18 cellular contexts compared by ENCODE assay signal in the genomic region with DNA sequence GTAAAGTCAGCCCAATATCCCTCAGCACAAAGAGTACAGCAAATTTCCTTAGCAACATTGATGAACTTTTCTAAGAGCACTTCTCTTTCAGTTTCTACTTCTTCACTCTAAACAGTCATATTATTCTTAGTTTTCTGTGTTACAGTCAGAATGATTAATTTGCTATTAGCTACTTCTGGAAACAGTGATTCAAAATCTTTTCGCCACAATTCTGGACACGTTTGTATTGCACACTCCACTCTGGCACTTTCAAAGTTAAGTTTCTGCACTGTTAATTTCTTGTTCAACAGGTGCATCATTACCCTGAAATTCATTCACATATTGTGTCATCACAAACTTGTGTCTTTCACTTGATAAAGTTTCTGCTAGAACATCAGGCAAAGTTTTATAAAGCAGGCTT. TPM values are rescaled to one million over a fixed set of nuclear protein-coding genes. Genes with fewer than 3 reads are reported as not detected.
DNase-seq lines count a peak whose midpoint lies in the region; ATAC-seq, FAIRE-seq and TF ChIP-seq lines count a peak whose summit lies in the region.
"Had no signal": no experiment of that assay in that cellular context is flagged by ENCODE, and none has a peak within 500 bp of the region (broad histone marks: within the 10 kb centered on the region; RNA-seq: fewer than 3 reads in every experiment).

No MANE protein-coding gene starts in this region.

- H3K4me1 Mint-ChIP-seq in activated T-cell treated with anti-CD3 and anti-CD28 coated beads, Interleukin-2, amount 50 U/mL, for 4 hours (ENCODE audit: low read depth) = no peaks in the 10 kb centered on the region
- H3K4me1 Mint-ChIP-seq in stimulated activated naive B cell treated with anti-CD40 and anti-IgM and Interleukin-4, amounts not matched to agents 10 μg/mL and 1 μg/mL and 100 μg/mL, for 72 hours = peaks cover 21 to 47% of the 10 kb centered on the region in 2 donors

- H3K27ac Mint-ChIP-seq in stimulated activated naive B cell treated with anti-CD40 and anti-IgM and Interleukin-4, amounts not matched to agents 10 μg/mL and 1 μg/mL and 100 μg/mL, for 72 hours = no peak overlapping the region

- no peak for FAIRE-seq in H54 (lab: Jason Lieb, UNC)
- FAIRE-seq: G401.6, GM12892 had no signal

- H3K4me3 Mint-ChIP-seq in activated T-cell treated with anti-CD3 and anti-CD28 coated beads, Interleukin-2, amount 50 U/mL, for 4 hours = no peak overlapping the region
- no peak overlapping the region for H3K4me3 Mint-ChIP-seq in stimulated activated naive B cell treated with anti-CD40 and anti-IgM and Interleukin-4, amounts not matched to agents 10 μg/mL and 1 μg/mL and 100 μg/mL, for 72 hours

- ATAC-seq in activated T-cell treated with anti-CD3 and anti-CD28 coated beads, Interleukin-2, amount 50 U/mL, for 4 hours = peak; percentile 66 to 75
- ATAC-seq in GM21717 (IDR thresholded peaks at IDR 0.05; ENCODE audit: unreplicated experiment) (peak; percentile 43), HG03442 (IDR thresholded peaks at IDR 0.05; ENCODE audit: unreplicated experiment) (peak; percentile 51), HG03378 (IDR thresholded peaks at IDR 0.05; ENCODE audit: unreplicated experiment) (no peak)
- peak; percentile 41 to 46 for ATAC-seq in stimulated activated naive B cell treated with anti-CD40 and anti-IgM and Interleukin-4, amounts not matched to agents 10 μg/mL and 1 μg/mL and 100 μg/mL, for 72 hours (replicated peaks)

- no peaks in the 10 kb centered on the region for H3K36me3 Mint-ChIP-seq in activated T-cell treated with anti-CD3 and anti-CD28 coated beads, Interleukin-2, amount 50 U/mL, for 4 hours (ENCODE audit: insufficient read depth)
- peaks cover 6 to 34% of the 10 kb centered on the region in 2 donors for H3K36me3 Mint-ChIP-seq in stimulated activated naive B cell treated with anti-CD40 and anti-IgM and Interleukin-4, amounts not matched to agents 10 μg/mL and 1 μg/mL and 100 μg/mL, for 72 hours

- DNase-seq in activated T-cell treated with anti-CD3 and anti-CD28 coated beads, Interleukin-2, amount 50 U/mL, for 4 hours = no peak
- no peak for DNase-seq in activated T-cell treated with anti-CD3 and anti-CD28 coated beads, Interleukin-2, amount 50 U/mL, for 48 hours
- no peak for DNase-seq in stimulated activated naive B cell treated with anti-CD40 and anti-IgM and Interleukin-4, amounts not matched to agents 10 μg/mL and 1 μg/mL and 100 μg/mL, for 72 hours
- DNase-seq in NOMO-1 treated with dmso at 0.1 percent for 144 hours (lab: John Stamatoyannopoulos, UW; ENCODE audit: unreplicated experiment) = no peak
- DNase-seq in H54 (ENCODE audit: insufficient read length, low spot score) = no peak
- DNase-seq: C1 segment of cervical spinal cord, DND-41, HCEC 1CT, NCI-H187, NCI-H446, NCI-H69, PC-9, SJCRH30 had no signal

- H3K27me3 Mint-ChIP-seq in activated T-cell treated with anti-CD3 and anti-CD28 coated beads, Interleukin-2, amount 50 U/mL, for 4 hours (ENCODE audit: low read depth) = peaks cover 10% of the 10 kb centered on the region
- H3K27me3 Mint-ChIP-seq in stimulated activated naive B cell treated with anti-CD40 and anti-IgM and Interleukin-4, amounts not matched to agents 10 μg/mL and 1 μg/mL and 100 μg/mL, for 72 hours = peaks cover 0 to 11% of the 10 kb centered on the region in 2 donors

- H3K9me3 Mint-ChIP-seq in activated T-cell treated with anti-CD3 and anti-CD28 coated beads, Interleukin-2, amount 50 U/mL, for 4 hours = no peaks in the 10 kb centered on the region
- no peaks in the 10 kb centered on the region for H3K9me3 Mint-ChIP-seq in stimulated activated naive B cell treated with anti-CD40 and anti-IgM and Interleukin-4, amounts not matched to agents 10 μg/mL and 1 μg/mL and 100 μg/mL, for 72 hours

- no peak for TF ChIP-seq POLR2A in H54 (IDR thresholded peaks at IDR 0.05; ENCODE audit: low read depth, low read length)

RNA-seq across cellular contexts. Expression of gene ABTB2, which starts 22.5 kb away (rescaled TPM):
- total RNA-seq in activated T-cell treated with anti-CD3 and anti-CD28 coated beads, Interleukin-2, amount 50 U/mL, for 4 hours = 1 to 10 TPM; 7.7 to 9.0 (median 8.6) TPM
